Comparison of ENCODE assay signal across 26 cellular contexts in genomic region chr20:19207541-19207940, GRCh38. TPM values are rescaled to one million over a fixed set of nuclear protein-coding genes. Genes with fewer than 3 reads are reported as not detected.
"Had no signal": no experiment of that assay in that cellular context is flagged by ENCODE, and none has a peak within 500 bp of the region (broad histone marks: within the 10 kb centered on the region; RNA-seq: fewer than 3 reads in every experiment).

No MANE protein-coding gene starts in this region.

- H3K36me3 ChIP-seq: adrenal gland had no signal

- ATAC-seq: activated CD4-positive, alpha-beta T cell treated with anti-CD3 and anti-CD28 coated beads for 36 hours; activated CD8-positive, alpha-beta T cell treated with anti-CD3 and anti-CD28 coated beads for 36 hours; activated T-cell treated with anti-CD3 and anti-CD28 coated beads, Interleukin-2, amount 50 U/mL, for 72 hours; Right ventricle myocardium inferior had no signal

- H3K9me3 ChIP-seq: adrenal gland, SK-N-SH had no signal

- H3K4me2 ChIP-seq: SK-N-SH had no signal

- DNase-seq: activated CD4-positive, alpha-beta T cell treated with anti-CD3 and anti-CD28 coated beads for 36 hours; activated CD8-positive, alpha-beta memory T cell treated with anti-CD3 and anti-CD28 coated beads, Interleukin-2, amount 50 U/mL, for 4 hours; activated CD8-positive, alpha-beta T cell treated with anti-CD3 and anti-CD28 coated beads for 36 hours; activated naive CD4-positive, alpha-beta T cell treated with anti-CD3 and anti-CD28 coated beads, Interleukin-2, amount 50 U/mL, for 16 hours; activated naive CD8-positive, alpha-beta T cell treated with anti-CD3 and anti-CD28 coated beads, Interleukin-2, amount 10 ng/mL, durations not matched to agents 7 days and 5 days; activated T-cell treated with anti-CD3 and anti-CD28 coated beads, Interleukin-2, amount 50 U/mL, for 72 hours; adrenal gland; anterior cingulate cortex; cerebellar nuclear complex; NCI-H1092; NCI-H1417 treated with DMSO at 0.1 percent for 48 hours; NCI-H1694; NCI-H2029; NCI-H2107; NCI-H2171 treated with DMSO at 0.1 percent for 48 hours; NCI-H226; NCI-H526 treated with DMSO at 0.1 percent for 48 hours; NCI-H82; SK-N-SH; T-helper 1 cell had no signal

- H3K27ac ChIP-seq: adrenal gland, VCaP had no signal

- H3K9ac ChIP-seq: SK-N-SH had no signal

- H3K4me3 ChIP-seq: adrenal gland had no signal

RNA-seq across cellular contexts. Expression of gene SLC24A3, which starts 4.9 kb away (rescaled TPM):
- total RNA-seq: activated CD4-positive, alpha-beta T cell treated with anti-CD3 and anti-CD28 coated beads for 36 hours; activated CD8-positive, alpha-beta T cell treated with anti-CD3 and anti-CD28 coated beads for 36 hours; activated naive CD8-positive, alpha-beta T cell treated with anti-CD3 and anti-CD28 coated beads, Interleukin-2, amount 10 ng/mL, durations not matched to agents 7 days and 5 days; activated T-helper 2 cell treated with anti-CD3 and anti-CD28 coated beads, Interferon-gamma antibody, Interleukin-2, Interleukin-4, amounts not matched to agents 10 μg/mL and 5 μg/mL and 100 μg/mL, durations not matched to agents 14 hours and 24 hours and 36 hours; MCF 10A; OCI-LY7; T-helper 2 cell treated with Interferon-gamma antibody and Interleukin-4, amounts not matched to agents 100 ng/mL and 5 ng/mL, for 36 hours had no signal
- polyA plus RNA-seq: SK-N-SH had no signal
